1 cellular context compared by ENCODE assay signal in the genomic region with DNA sequence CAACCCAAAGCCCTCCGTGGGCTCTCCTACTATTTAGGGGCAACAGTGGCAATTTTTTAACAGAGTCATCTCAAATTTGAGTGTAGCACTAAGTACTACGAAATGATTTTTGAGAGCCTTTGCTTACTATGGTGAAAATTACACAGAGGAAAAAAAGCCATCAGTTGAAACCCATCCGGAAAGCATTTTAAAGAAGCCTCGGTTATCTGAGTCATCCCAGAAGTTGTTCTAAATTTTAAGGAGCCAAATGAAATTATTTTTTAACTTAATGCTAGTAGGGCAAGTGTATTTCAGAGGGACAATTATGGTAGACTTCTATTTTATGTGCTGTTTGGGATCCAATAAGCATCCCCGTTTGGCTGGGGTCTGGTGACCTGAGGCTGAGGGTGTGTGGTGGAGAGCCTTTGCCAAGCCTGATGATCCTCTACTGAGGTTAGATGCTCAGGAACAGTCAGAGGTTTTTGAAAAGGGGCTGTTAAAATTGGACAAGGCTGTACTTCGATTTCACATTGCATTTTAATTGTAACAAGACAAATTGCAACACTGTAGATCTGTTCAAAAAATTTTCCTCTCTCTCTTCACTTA.
TF ChIP-seq lines count a peak whose summit lies in the region.

No MANE protein-coding gene starts in this region.

TF ChIP-seq in endothelial cell of umbilical vein, 7 proteins besides CTCF, POLR2A, EP300 and RAD21:
- TF ChIP-seq JUN (IDR thresholded peaks at IDR 0.05; ENCODE audit: borderline replicate concordance, insufficient read depth, insufficient read length, low read depth) (no peak), GATA2 (IDR thresholded peaks at IDR 0.05; ENCODE audit: insufficient read depth, insufficient read length, low read depth, low read length) (no peak)
